In the genomic region with DNA sequence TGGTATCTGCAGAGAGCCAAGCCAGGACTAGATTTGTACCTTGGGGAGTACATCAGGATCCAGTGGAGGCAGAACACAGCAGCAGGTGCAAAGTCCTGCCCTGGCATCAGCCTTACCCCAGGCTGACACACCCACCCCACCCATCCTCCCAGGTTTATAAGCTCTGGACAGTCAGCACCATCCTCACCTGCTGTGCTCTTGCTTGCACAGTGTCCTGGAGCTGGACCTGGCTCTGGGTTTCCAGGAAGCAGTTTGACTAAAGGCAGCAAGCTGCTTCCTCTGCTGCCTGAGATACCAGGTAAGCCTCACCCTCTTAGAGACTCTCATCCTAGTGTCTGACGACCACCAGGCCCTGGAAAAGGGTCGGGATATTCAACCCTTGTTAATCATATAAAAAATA, we compare ENCODE assay signal across 26 cellular contexts. TPM values are rescaled to one million over a fixed set of nuclear protein-coding genes. Genes with fewer than 3 reads are reported as not detected.
A peak's percentile ranks its signal among the peaks of the same experiment; 100 is the strongest.
DNase-seq lines count a peak whose midpoint lies in the region; ATAC-seq, FAIRE-seq and TF ChIP-seq lines count a peak whose summit lies in the region.
"Had no signal": no experiment of that assay in that cellular context is flagged by ENCODE, and none has a peak within 500 bp of the region (broad histone marks: within the 10 kb centered on the region; RNA-seq: fewer than 3 reads in every experiment).

TSS of gene SULT1C3 (plus strand) at position 183 of the 400 bp plus-strand sequence. CDS start 7,227 bp downstream, outside the sequence.

- DNase-seq in HT-29 (ENCODE audit: low spot score) (peak; percentile 13), Peyer's patch (peak in 2 of 3 donors; percentile 85), hepatocyte (ENCODE audit: low spot score) (peak; percentile 11), small intestine (peak; percentile 67), MG63 (no peak)
- no peak for DNase-seq in effector memory CD8-positive, alpha-beta T cell
- DNase-seq: ACHN; BE2C; C1 segment of cervical spinal cord; CD4-positive, CD25-positive, alpha-beta regulatory T cell; CD8-positive, alpha-beta memory T cell; DMS153; DMS79; GDM1; GOT3; H7; HFFc6 had no signal

- ATAC-seq in GM19328 (IDR thresholded peaks at IDR 0.05; ENCODE audit: unreplicated experiment), result no peak
- no peak for ATAC-seq in effector memory CD8-positive, alpha-beta T cell (replicated peaks)
- no peak for ATAC-seq in HG02870 (IDR thresholded peaks at IDR 0.05; ENCODE audit: unreplicated experiment)
- ATAC-seq: HCT116, HepG2 had no signal

- H3K9me2 ChIP-seq in hepatocyte (replicated peaks; ENCODE audit: insufficient read depth), result no peaks in the 10 kb centered on the region

- no peak for FAIRE-seq in small intestine (lab: Jason Lieb, UNC)
- FAIRE-seq: A204.1, GM12892, GM18507, HepG2 had no signal

- no peaks in the 10 kb centered on the region for H4K20me1 ChIP-seq in hepatocyte (ENCODE audit: insufficient read depth, poor library complexity, severe bottlenecking)

- no peaks in the 10 kb centered on the region for H3K36me3 Mint-ChIP-seq in effector memory CD8-positive, alpha-beta T cell (ENCODE audit: insufficient read depth)
- H3K36me3 Mint-ChIP-seq: CD4-positive, CD25-positive, alpha-beta regulatory T cell; CD8-positive, alpha-beta memory T cell; IgD-negative memory B cell had no signal

- H3K4me1 ChIP-seq in Peyer's patch, result no peaks in the 10 kb centered on the region
- no peaks in the 10 kb centered on the region for H3K4me1 ChIP-seq in hepatocyte (ENCODE audit: insufficient read depth)
- no peaks in the 10 kb centered on the region for H3K4me1 ChIP-seq in small intestine (ENCODE audit: control insufficient read depth in 2 of 2, insufficient read depth in 1 of 2, low read depth in 1 of 2, low read length in 1 of 2)
- H3K4me1 ChIP-seq: BE2C had no signal

- no peak within 1 kb of the TSS for H3K4me3 Mint-ChIP-seq in effector memory CD8-positive, alpha-beta T cell
- H3K4me3 Mint-ChIP-seq: CD4-positive, CD25-positive, alpha-beta regulatory T cell; CD8-positive, alpha-beta memory T cell; HFFc6; IgD-negative memory B cell had no signal

- H2AFZ ChIP-seq in hepatocyte, result no peak within 1 kb of the TSS

- TF ChIP-seq POLR2A in Peyer's patch (IDR thresholded peaks at IDR 0.05), result peak; percentile 68 to 85

- H3K4me3 ChIP-seq in Peyer's patch, result peak within 1 kb of the TSS in 1 of 4 donors; percentile 35
- H3K4me3 ChIP-seq in hepatocyte, result no peak within 1 kb of the TSS
- no peak within 1 kb of the TSS for H3K4me3 ChIP-seq in small intestine (ENCODE audit: low read depth in 1 of 2, low read length in 2 of 2)
- no peak within 1 kb of the TSS for H3K4me3 ChIP-seq in MG63

- H3K27ac ChIP-seq in Peyer's patch, result peak within 1 kb of the TSS in 3 of 4 donors; percentile 28 to 69 (median 67)
- H3K27ac ChIP-seq in hepatocyte, result no peak within 1 kb of the TSS
- H3K27ac ChIP-seq in small intestine (ENCODE audit: low read depth in 1 of 2, low read length in 1 of 2), result peak within 1 kb of the TSS in 1 of 2 donors; percentile 46

- WGBS in hepatocyte (ENCODE audit: low lambda C conversion rate, missing lambda C conversion rate), result 74% methylated on average over 2 of the region's 2 CpGs
- WGBS in small intestine, 3 donors, result 34 to 79% (median 70%) methylated on average over 2 of the region's 2 CpGs

- H3K79me2 ChIP-seq in hepatocyte, result peaks cover 3% of the 10 kb centered on the region

- H3K27me3 ChIP-seq in Peyer's patch (no peaks in the 10 kb centered on the region), hepatocyte (no peaks in the 10 kb centered on the region), small intestine (ENCODE audit: control insufficient read depth in 2 of 2, insufficient read depth in 2 of 2, low read length in 2 of 2) (no peaks in the 10 kb centered on the region), MG63 (no peaks in the 10 kb centered on the region)
- H3K27me3 ChIP-seq: BE2C had no signal

- H3K27ac Mint-ChIP-seq in effector memory CD8-positive, alpha-beta T cell, result no peak within 1 kb of the TSS
- H3K27ac Mint-ChIP-seq: CD4-positive, CD25-positive, alpha-beta regulatory T cell; HFFc6; IgD-negative memory B cell had no signal

- H3K27me3 Mint-ChIP-seq in effector memory CD8-positive, alpha-beta T cell, result peaks cover 0 to 5% of the 10 kb centered on the region in 2 donors

- no peak within 1 kb of the TSS for H3K4me2 ChIP-seq in hepatocyte

- H3K36me3 ChIP-seq in Peyer's patch (no peaks in the 10 kb centered on the region), hepatocyte (replicated peaks; ENCODE audit: insufficient read depth, low read depth) (no peaks in the 10 kb centered on the region), small intestine (ENCODE audit: control insufficient read depth in 2 of 2, insufficient read depth in 2 of 2, low read length in 2 of 2) (no peaks in the 10 kb centered on the region), MG63 (no peaks in the 10 kb centered on the region)
- H3K36me3 ChIP-seq: BE2C had no signal

- H3K9me3 ChIP-seq in Peyer's patch (peaks cover 0 to 7% (median 0%) of the 10 kb centered on the region in 4 donors), hepatocyte (ENCODE audit: low read depth) (no peaks in the 10 kb centered on the region), small intestine (ENCODE audit: control insufficient read depth, low read depth) (no peaks in the 10 kb centered on the region), MG63 (0 out of 2 replicates have a peak, but pooled peaks cover 2% of the 10 kb centered on the region)
- H3K9me3 ChIP-seq: BE2C had no signal

- peaks cover 2 to 4% of the 10 kb centered on the region in 2 donors for H3K9me3 Mint-ChIP-seq in effector memory CD8-positive, alpha-beta T cell

- TF ChIP-seq CTCF in Peyer's patch (IDR thresholded peaks at IDR 0.05) (no peak), hepatocyte (IDR thresholded peaks at IDR 0.05; ENCODE audit: poor library complexity) (no peak)

- H3K4me1 Mint-ChIP-seq in effector memory CD8-positive, alpha-beta T cell (ENCODE audit: low read depth in 2 of 2), result no peaks in the 10 kb centered on the region
- H3K4me1 Mint-ChIP-seq: CD4-positive, CD25-positive, alpha-beta regulatory T cell; CD8-positive, alpha-beta memory T cell; IgD-negative memory B cell had no signal

RNA-seq across cellular contexts. Expression of gene SULT1C3, which starts in this region (rescaled TPM):
- 0.94 TPM in 1 of 2 replicates, not detected in the other for total RNA-seq in HT-29 (2014; rRNA removed; shearing (Covaris generic))
- 10 to 100 TPM in 2 of 4 donors, 1 to 10 TPM in 1, not detected in 1; 7.8 to 14.8 (median 14.7) TPM for total RNA-seq in Peyer's patch
- total RNA-seq in hepatocyte, result 1.00 TPM in 1 of 2 replicates, not detected in the other
- not detected in 2 replicates for polyA plus RNA-seq in hepatocyte
- polyA plus RNA-seq in small intestine, result 1 to 10 TPM in 1 of 3 donors, not detected in 2; 5.1 TPM
- not detected in 2 replicates for total RNA-seq in MG63 (2014; rRNA removed; shearing (Covaris generic); ENCODE audit: low replicate concordance)
- total RNA-seq: CD4-positive, CD25-positive, alpha-beta regulatory T cell; CD8-positive, alpha-beta memory T cell; Daoy; H7; HepG2; HFFc6 had no signal
- polyA plus RNA-seq: CD4-positive, CD25-positive, alpha-beta regulatory T cell; CD8-positive, alpha-beta memory T cell; HepG2; IgD-negative memory B cell had no signal

Comparison
In these comparisons a context has a peak if more than half of its experiments do, and no peak if none do; other contexts are left out.
1. Peak in DNase-seq in HT-29; RNA of the gene not detected or under 1 TPM.
2. Peak in DNase-seq in hepatocyte; RNA of the gene not detected or under 1 TPM.
3. DNase-seq: peak in Peyer's patch (2 of 3) and small intestine (single experiment); none in MG63 (single experiment) and effector memory CD8-positive, alpha-beta T cell (0 of 3).